Comparison of ENCODE assay signal across 8 cellular contexts in the genomic region with DNA sequence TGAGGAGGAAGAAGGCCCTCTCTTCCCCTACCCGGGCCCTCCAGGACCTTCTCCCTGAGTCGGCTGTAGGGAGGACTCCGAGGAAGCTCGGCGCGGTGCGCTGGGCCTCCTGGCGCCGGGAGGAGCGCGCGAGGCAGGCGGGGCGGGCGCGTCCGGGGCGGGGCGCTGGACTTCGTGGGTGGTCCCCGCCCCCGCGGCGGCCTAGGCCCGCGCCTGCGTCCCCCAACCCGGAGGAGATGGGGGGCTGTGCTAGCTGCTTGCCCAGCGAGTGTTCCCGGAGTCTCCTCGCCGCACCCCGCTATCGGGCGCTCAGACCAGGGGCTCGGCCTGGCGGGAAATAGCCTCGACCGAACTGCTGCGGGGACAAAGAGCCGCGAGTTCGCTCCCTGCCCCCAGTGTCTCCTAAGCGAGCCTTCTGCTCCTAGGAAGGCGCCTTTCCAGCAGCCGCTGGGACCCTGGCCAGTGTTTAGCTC. TPM values are rescaled to one million over a fixed set of nuclear protein-coding genes. Genes with fewer than 3 reads are reported as not detected.
DNase-seq lines count a peak whose midpoint lies in the region; ATAC-seq and TF ChIP-seq lines count a peak whose summit lies in the region.

No MANE protein-coding gene starts in this region.

- no peaks in the 10 kb centered on the region; the same call in none of the 2 replicates for H3K27me3 Mint-ChIP-seq in WTC11 (ENCODE audit: low read depth)
- H3K27me3 Mint-ChIP-seq in effector memory CD8-positive, alpha-beta T cell: peaks cover 0 to 33% of the 10 kb centered on the region in 2 donors

- TF ChIP-seq POLR2A in upper lobe of left lung (IDR thresholded peaks at IDR 0.05): no peak

- whole genome bisulfite sequencing in upper lobe of left lung, 2 donors: 3% methylated on average over 22 to 30 of the region's 46 CpGs

- POLR2A ChIA-PET in AG04450 (lab: Yijun Ruan, JAX) (interaction anchor here (1.3 kb wide), 1 partner anchor 19 kb away, joined by 3 read pairs; a partner anchor contains a TSS), WTC11 (lab: Charles Lee) (interaction anchor here (1.0 to 3.2 kb wide), 8 partner anchors 18 to 265 kb away, joined by 3 to 27 read pairs (median 5); a partner anchor contains a TSS)

- peak overlapping the region; percentile 89 for H3K27ac Mint-ChIP-seq in WTC11
- no peak overlapping the region for H3K27ac Mint-ChIP-seq in effector memory CD8-positive, alpha-beta T cell

- peak overlapping the region; percentile 57 for H3K4me3 ChIP-seq in AG04450 (ENCODE audit: low read depth, low read length)
- peak overlapping the region; percentile 53 to 64 for H3K4me3 ChIP-seq in muscle layer of duodenum (ENCODE audit: low read depth in 1 of 2, low read length in 2 of 2)
- H3K4me3 ChIP-seq in upper lobe of left lung: peak overlapping the region in 3 of 4 donors; percentile 32 to 50 (median 49)

- CTCF ChIA-PET in AG04450 (lab: Charles Lee) (interaction anchor here (7.9 kb wide), 1 partner anchor 42 kb away, joined by 188 read pairs; no protein-coding TSS in a partner anchor), WTC11 (lab: Charles Lee) (interaction anchor here (0.8 to 4.1 kb wide), 13 partner anchors 12 to 742 kb away, joined by 3 to 37 read pairs (median 3); a partner anchor contains a TSS)

- peak overlapping the region; percentile 77 for H3K4me3 Mint-ChIP-seq in WTC11
- H3K4me3 Mint-ChIP-seq in effector memory CD8-positive, alpha-beta T cell: peak overlapping the region; percentile 63 to 72

- TF ChIP-seq CTCF in AG04450 (IDR thresholded peaks at IDR 0.05; ENCODE audit: low read depth, low read length) (no peak), WTC11 (IDR thresholded peaks at IDR 0.05) (no peak), upper lobe of left lung (IDR thresholded peaks at IDR 0.05) (no peak)

- H3K4me1 ChIP-seq in muscle layer of duodenum (ENCODE audit: control insufficient read depth in 1 of 2, insufficient read depth in 2 of 2, low read length in 2 of 2): peaks cover 0 to 15% of the 10 kb centered on the region in 2 donors
- H3K4me1 ChIP-seq in upper lobe of left lung: peaks cover 11 to 15% (median 12%) of the 10 kb centered on the region in 4 donors

- peaks cover 39% of the 10 kb centered on the region for H3K4me1 Mint-ChIP-seq in WTC11
- peaks cover 0 to 7% of the 10 kb centered on the region in 2 donors for H3K4me1 Mint-ChIP-seq in effector memory CD8-positive, alpha-beta T cell (ENCODE audit: low read depth in 2 of 2)

- peaks cover 5% of the 10 kb centered on the region for H3K27me3 ChIP-seq in AG04450 (ENCODE audit: control insufficient read depth, insufficient read depth, low read length)
- no peaks in the 10 kb centered on the region for H3K27me3 ChIP-seq in muscle layer of duodenum (ENCODE audit: low read depth, low read length)
- peaks cover 0 to 13% (median 3%) of the 10 kb centered on the region in 4 donors for H3K27me3 ChIP-seq in upper lobe of left lung

- no peak for DNase-seq in AG04450 (ENCODE audit: low read depth, low spot score)
- peak; percentile 69 for DNase-seq in WTC11 (ENCODE audit: low spot score)
- peak in 1 of 3 experiments; percentile 17 for DNase-seq in effector memory CD8-positive, alpha-beta T cell
- DNase-seq in upper lobe of left lung: peak in 1 of 2 donors; percentile 90
- no peak for DNase-seq in HK-2 (ENCODE audit: unreplicated experiment)

- H3K36me3 ChIP-seq in muscle layer of duodenum (ENCODE audit: control insufficient read depth in 1 of 2, insufficient read depth in 2 of 2, low read length in 2 of 2) (peaks cover 0 to 4% of the 10 kb centered on the region in 2 donors), upper lobe of left lung (no peaks in the 10 kb centered on the region)

- no peak overlapping the region for H3K27ac ChIP-seq in AG04450 (ENCODE audit: low read depth, low read length)
- H3K27ac ChIP-seq in muscle layer of duodenum (ENCODE audit: low read length): no peak overlapping the region
- H3K27ac ChIP-seq in upper lobe of left lung: no peak overlapping the region

- peaks cover under 1% of the 10 kb centered on the region; the same call in 1 of the 2 replicates for H3K9me3 Mint-ChIP-seq in WTC11
- H3K9me3 Mint-ChIP-seq in effector memory CD8-positive, alpha-beta T cell: no peaks in the 10 kb centered on the region

- peaks cover 15% of the 10 kb centered on the region; the same call in 1 of the 2 replicates for H3K36me3 Mint-ChIP-seq in WTC11
- no peaks in the 10 kb centered on the region for H3K36me3 Mint-ChIP-seq in effector memory CD8-positive, alpha-beta T cell (ENCODE audit: insufficient read depth)

- TF ChIP-seq EP300 in upper lobe of left lung (IDR thresholded peaks at IDR 0.05): no peak

- H3K9me3 ChIP-seq in AG04450 (ENCODE audit: control insufficient read depth, insufficient read depth, low read length): no peaks in the 10 kb centered on the region
- no peaks in the 10 kb centered on the region for H3K9me3 ChIP-seq in muscle layer of duodenum (ENCODE audit: control insufficient read depth in 1 of 2, low read length in 2 of 2)
- no peaks in the 10 kb centered on the region for H3K9me3 ChIP-seq in upper lobe of left lung

- ATAC-seq in GM21528 (IDR thresholded peaks at IDR 0.05; ENCODE audit: low FRiP score, unreplicated experiment): peak; percentile 31
- ATAC-seq in WTC11: peak; percentile 69
- ATAC-seq in effector memory CD8-positive, alpha-beta T cell (replicated peaks): peak; percentile 56
- ATAC-seq in upper lobe of left lung (ENCODE audit: low FRiP score in 2 of 2): peak in 1 of 2 donors; percentile 92
- no peak for ATAC-seq in HG02623 (IDR thresholded peaks at IDR 0.05; ENCODE audit: unreplicated experiment)

TF ChIP-seq in WTC11, 78 proteins besides CTCF, POLR2A, EP300 and RAD21 (continues in another document):
- TF ChIP-seq, protein P1, sequence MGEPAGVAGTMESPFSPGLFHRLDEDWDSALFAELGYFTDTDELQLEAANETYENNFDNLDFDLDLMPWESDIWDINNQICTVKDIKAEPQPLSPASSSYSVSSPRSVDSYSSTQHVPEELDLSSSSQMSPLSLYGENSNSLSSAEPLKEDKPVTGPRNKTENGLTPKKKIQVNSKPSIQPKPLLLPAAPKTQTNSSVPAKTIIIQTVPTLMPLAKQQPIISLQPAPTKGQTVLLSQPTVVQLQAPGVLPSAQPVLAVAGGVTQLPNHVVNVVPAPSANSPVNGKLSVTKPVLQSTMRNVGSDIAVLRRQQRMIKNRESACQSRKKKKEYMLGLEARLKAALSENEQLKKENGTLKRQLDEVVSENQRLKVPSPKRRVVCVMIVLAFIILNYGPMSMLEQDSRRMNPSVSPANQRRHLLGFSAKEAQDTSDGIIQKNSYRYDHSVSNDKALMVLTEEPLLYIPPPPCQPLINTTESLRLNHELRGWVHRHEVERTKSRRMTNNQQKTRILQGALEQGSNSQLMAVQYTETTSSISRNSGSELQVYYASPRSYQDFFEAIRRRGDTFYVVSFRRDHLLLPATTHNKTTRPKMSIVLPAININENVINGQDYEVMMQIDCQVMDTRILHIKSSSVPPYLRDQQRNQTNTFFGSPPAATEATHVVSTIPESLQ (CRISPR knock-in tag; IDR thresholded peaks at IDR 0.05): no peak
- TF ChIP-seq, protein P2, sequence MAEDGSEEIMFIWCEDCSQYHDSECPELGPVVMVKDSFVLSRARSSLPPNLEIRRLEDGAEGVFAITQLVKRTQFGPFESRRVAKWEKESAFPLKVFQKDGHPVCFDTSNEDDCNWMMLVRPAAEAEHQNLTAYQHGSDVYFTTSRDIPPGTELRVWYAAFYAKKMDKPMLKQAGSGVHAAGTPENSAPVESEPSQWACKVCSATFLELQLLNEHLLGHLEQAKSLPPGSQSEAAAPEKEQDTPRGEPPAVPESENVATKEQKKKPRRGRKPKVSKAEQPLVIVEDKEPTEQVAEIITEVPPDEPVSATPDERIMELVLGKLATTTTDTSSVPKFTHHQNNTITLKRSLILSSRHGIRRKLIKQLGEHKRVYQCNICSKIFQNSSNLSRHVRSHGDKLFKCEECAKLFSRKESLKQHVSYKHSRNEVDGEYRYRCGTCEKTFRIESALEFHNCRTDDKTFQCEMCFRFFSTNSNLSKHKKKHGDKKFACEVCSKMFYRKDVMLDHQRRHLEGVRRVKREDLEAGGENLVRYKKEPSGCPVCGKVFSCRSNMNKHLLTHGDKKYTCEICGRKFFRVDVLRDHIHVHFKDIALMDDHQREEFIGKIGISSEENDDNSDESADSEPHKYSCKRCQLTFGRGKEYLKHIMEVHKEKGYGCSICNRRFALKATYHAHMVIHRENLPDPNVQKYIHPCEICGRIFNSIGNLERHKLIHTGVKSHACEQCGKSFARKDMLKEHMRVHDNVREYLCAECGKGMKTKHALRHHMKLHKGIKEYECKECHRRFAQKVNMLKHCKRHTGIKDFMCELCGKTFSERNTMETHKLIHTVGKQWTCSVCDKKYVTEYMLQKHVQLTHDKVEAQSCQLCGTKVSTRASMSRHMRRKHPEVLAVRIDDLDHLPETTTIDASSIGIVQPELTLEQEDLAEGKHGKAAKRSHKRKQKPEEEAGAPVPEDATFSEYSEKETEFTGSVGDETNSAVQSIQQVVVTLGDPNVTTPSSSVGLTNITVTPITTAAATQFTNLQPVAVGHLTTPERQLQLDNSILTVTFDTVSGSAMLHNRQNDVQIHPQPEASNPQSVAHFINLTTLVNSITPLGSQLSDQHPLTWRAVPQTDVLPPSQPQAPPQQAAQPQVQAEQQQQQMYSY (CRISPR knock-in tag; IDR thresholded peaks at IDR 0.05): no peak
- TF ChIP-seq, protein P3, sequence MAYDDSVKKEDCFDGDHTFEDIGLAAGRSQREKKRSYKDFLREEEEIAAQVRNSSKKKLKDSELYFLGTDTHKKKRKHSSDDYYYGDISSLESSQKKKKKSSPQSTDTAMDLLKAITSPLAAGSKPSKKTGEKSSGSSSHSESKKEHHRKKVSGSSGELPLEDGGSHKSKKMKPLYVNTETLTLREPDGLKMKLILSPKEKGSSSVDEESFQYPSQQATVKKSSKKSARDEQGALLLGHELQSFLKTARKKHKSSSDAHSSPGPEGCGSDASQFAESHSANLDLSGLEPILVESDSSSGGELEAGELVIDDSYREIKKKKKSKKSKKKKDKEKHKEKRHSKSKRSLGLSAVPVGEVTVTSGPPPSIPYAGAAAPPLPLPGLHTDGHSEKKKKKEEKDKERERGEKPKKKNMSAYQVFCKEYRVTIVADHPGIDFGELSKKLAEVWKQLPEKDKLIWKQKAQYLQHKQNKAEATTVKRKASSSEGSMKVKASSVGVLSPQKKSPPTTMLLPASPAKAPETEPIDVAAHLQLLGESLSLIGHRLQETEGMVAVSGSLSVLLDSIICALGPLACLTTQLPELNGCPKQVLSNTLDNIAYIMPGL (CRISPR knock-in tag; IDR thresholded peaks at IDR 0.05): peak; percentile 33; the same call in 1 of the 2 replicates

RNA-seq across cellular contexts. Expression of a gene that starts 19.2 kb away (rescaled TPM):
- polyA plus RNA-seq in AG04450 (2011; rRNA removed): 20.8 and 26.5 TPM in 2 replicates
- polyA minus RNA-seq in AG04450 (2011; rRNA and poly(A)+ RNA removed): 65.5 and 79.7 TPM in 2 replicates
- total RNA-seq in WTC11 (2021) (56.9 to 61.4 TPM (median 60.3 TPM) in 3 replicates), upper lobe of left lung (1 to 10 TPM; 1.7 to 7.3 (median 2.6) TPM)

RNA-seq across cellular contexts. Expression of a gene that starts 24.7 kb away (rescaled TPM):
- 0.73 and 0.88 TPM in 2 replicates for polyA plus RNA-seq in AG04450 (2011; rRNA removed)
- 0.69 and 1.1 TPM in 2 replicates for polyA minus RNA-seq in AG04450 (2011; rRNA and poly(A)+ RNA removed)
- total RNA-seq in WTC11 (2021) (30.0 to 42.9 TPM (median 39.8 TPM) in 3 replicates), upper lobe of left lung (10 to 100 TPM in 1 of 6 donors, 1 to 10 TPM in 5; 1.2 to 10.1 (median 4.0) TPM)

RNA-seq across cellular contexts. Expression of a gene that starts 55.6 kb away (rescaled TPM):
- polyA plus RNA-seq in AG04450 (2011; rRNA removed): 10.6 and 13.3 TPM in 2 replicates
- 12.4 and 12.5 TPM in 2 replicates for polyA minus RNA-seq in AG04450 (2011; rRNA and poly(A)+ RNA removed)
- 25.6 to 28.5 TPM (median 28.4 TPM) in 3 replicates for total RNA-seq in WTC11 (2021)
- 100 to 1,000 TPM in 4 of 6 donors, 10 to 100 TPM in 2; 41.9 to 197 (median 110) TPM for total RNA-seq in upper lobe of left lung
